31 cellular contexts compared by ENCODE assay signal in genomic region chr18:9042766-9043481, GRCh38.
"Had no signal": no experiment of that assay in that cellular context is flagged by ENCODE, and none has a peak within 500 bp of the region (broad histone marks: within the 10 kb centered on the region; RNA-seq: fewer than 3 reads in every experiment).

No MANE protein-coding gene starts in this region.

- H3K9me3 ChIP-seq: ovary, psoas muscle, spleen, suprapubic skin, testis, tibial artery, transverse colon, upper lobe of right lung, uterus had no signal

- H3K4me2 ChIP-seq: neural progenitor cell, smooth muscle cell had no signal

- H3K27me3 Mint-ChIP-seq: progenitor cell of endocrine pancreas; stimulated activated memory B cell treated with anti-CD40 and anti-IgM and Interleukin-4, amounts not matched to agents 10 μg/mL and 1 μg/mL and 100 μg/mL, for 72 hours; stimulated activated naive CD8-positive, alpha-beta T cell treated with anti-CD3 and anti-CD28 coated beads, Interleukin-15, amount 100 ng/mL, for 72 hours; type B pancreatic cell had no signal

- H3K9ac ChIP-seq: neural progenitor cell, parathyroid adenoma had no signal

- H2AFZ ChIP-seq: neural progenitor cell, parathyroid adenoma had no signal

- ATAC-seq: natural killer cell; psoas muscle; right cardiac atrium; sciatic nerve; stimulated activated memory B cell treated with anti-CD40 and anti-IgM and Interleukin-4, amounts not matched to agents 10 μg/mL and 1 μg/mL and 100 μg/mL, for 72 hours; stimulated activated naive CD8-positive, alpha-beta T cell treated with anti-CD3 and anti-CD28 coated beads, Interleukin-15, amount 100 ng/mL, for 72 hours; stimulated activated naive CD8-positive, alpha-beta T cell treated with anti-CD3 and anti-CD28 coated beads, Interleukin-15, Interleukin-2, amounts not matched to agents 100 U/mL and 50 U/mL, for 24 hours; upper lobe of right lung had no signal

- H3K27ac Mint-ChIP-seq: natural killer cell; nephron; neural progenitor cell; progenitor cell of endocrine pancreas; stimulated activated memory B cell treated with anti-CD40 and anti-IgM and Interleukin-4, amounts not matched to agents 10 μg/mL and 1 μg/mL and 100 μg/mL, for 72 hours; stimulated activated naive CD8-positive, alpha-beta T cell treated with anti-CD3 and anti-CD28 coated beads, Interleukin-15, amount 100 ng/mL, for 72 hours; type B pancreatic cell had no signal

- H3K79me2 ChIP-seq: parathyroid adenoma had no signal

- H3K4me1 Mint-ChIP-seq: nephron; stimulated activated memory B cell treated with anti-CD40 and anti-IgM and Interleukin-4, amounts not matched to agents 10 μg/mL and 1 μg/mL and 100 μg/mL, for 72 hours; stimulated activated naive CD8-positive, alpha-beta T cell treated with anti-CD3 and anti-CD28 coated beads, Interleukin-15, amount 100 ng/mL, for 72 hours had no signal

- H3K27me3 ChIP-seq: neural progenitor cell, ovary, spleen, suprapubic skin, testis, tibial artery, transverse colon, upper lobe of right lung, uterus had no signal

- H3K4me3 Mint-ChIP-seq: natural killer cell; nephron; neural progenitor cell; stimulated activated memory B cell treated with anti-CD40 and anti-IgM and Interleukin-4, amounts not matched to agents 10 μg/mL and 1 μg/mL and 100 μg/mL, for 72 hours; stimulated activated naive CD8-positive, alpha-beta T cell treated with anti-CD3 and anti-CD28 coated beads, Interleukin-15, amount 100 ng/mL, for 72 hours; type B pancreatic cell had no signal

- H3K4me1 ChIP-seq: psoas muscle, spleen, testis, tibial artery, transverse colon, upper lobe of right lung, uterus had no signal

- H3K27ac ChIP-seq: neural progenitor cell, ovary, parathyroid adenoma, psoas muscle, skin epidermis, spleen, suprapubic skin, testis, tibial artery, transverse colon, upper lobe of right lung, uterus had no signal

- H3K36me3 ChIP-seq: neural progenitor cell, ovary, spleen, suprapubic skin, tibial artery, transverse colon, upper lobe of right lung, uterus had no signal

- H3K4me3 ChIP-seq: neural progenitor cell, ovary, psoas muscle, skin epidermis, smooth muscle cell, spleen, suprapubic skin, testis, tibial artery, transverse colon, upper lobe of right lung, uterus had no signal

- H3K9me3 Mint-ChIP-seq: natural killer cell; nephron; neural progenitor cell; stimulated activated memory B cell treated with anti-CD40 and anti-IgM and Interleukin-4, amounts not matched to agents 10 μg/mL and 1 μg/mL and 100 μg/mL, for 72 hours; stimulated activated naive CD8-positive, alpha-beta T cell treated with anti-CD3 and anti-CD28 coated beads, Interleukin-15, amount 100 ng/mL, for 72 hours; type B pancreatic cell had no signal

- DNase-seq: natural killer cell; occipital lobe; ovary; posterior cingulate gyrus; psoas muscle; right cardiac atrium; spleen; stimulated activated CD4-positive, alpha-beta T cell treated with anti-CD3 and anti-CD28 coated beads, Interleukin-12 subunit alpha, Interleukin-12 subunit beta, amount 100 ng/mL, for 4 hours; stimulated activated CD4-positive, alpha-beta T cell treated with anti-CD3 and anti-CD28 coated beads, Interleukin-1b, Interleukin-23, amount 100 ng/mL, for 48 hours; stimulated activated CD4-positive, alpha-beta T cell treated with anti-CD3 and anti-CD28 coated beads, Interleukin-4, amount 100 ng/mL, for 1 hour; stimulated activated CD4-positive, alpha-beta T cell treated with anti-CD3 and anti-CD28 coated beads, Interleukin-4, amount 100 ng/mL, for 4 hours; stimulated activated CD8-positive, alpha-beta memory T cell treated with anti-CD3 and anti-CD28 coated beads, Interleukin-4, amount 100 ng/mL, for 48 hours; stimulated activated naive CD4-positive, alpha-beta T cell; stimulated activated naive CD8-positive, alpha-beta T cell treated with anti-CD3 and anti-CD28 coated beads, Interleukin-15, amount 100 ng/mL, for 72 hours; stimulated activated naive CD8-positive, alpha-beta T cell treated with anti-CD3 and anti-CD28 coated beads, Interleukin-15, Interleukin-2, amounts not matched to agents 100 U/mL and 50 U/mL, for 24 hours; substantia nigra; testis; tibial artery; transverse colon; upper lobe of right lung; uterus had no signal

- H3K36me3 Mint-ChIP-seq: natural killer cell; neural progenitor cell; stimulated activated memory B cell treated with anti-CD40 and anti-IgM and Interleukin-4, amounts not matched to agents 10 μg/mL and 1 μg/mL and 100 μg/mL, for 72 hours; type B pancreatic cell had no signal
